8 cellular contexts compared by ENCODE assay signal in the genomic region with DNA sequence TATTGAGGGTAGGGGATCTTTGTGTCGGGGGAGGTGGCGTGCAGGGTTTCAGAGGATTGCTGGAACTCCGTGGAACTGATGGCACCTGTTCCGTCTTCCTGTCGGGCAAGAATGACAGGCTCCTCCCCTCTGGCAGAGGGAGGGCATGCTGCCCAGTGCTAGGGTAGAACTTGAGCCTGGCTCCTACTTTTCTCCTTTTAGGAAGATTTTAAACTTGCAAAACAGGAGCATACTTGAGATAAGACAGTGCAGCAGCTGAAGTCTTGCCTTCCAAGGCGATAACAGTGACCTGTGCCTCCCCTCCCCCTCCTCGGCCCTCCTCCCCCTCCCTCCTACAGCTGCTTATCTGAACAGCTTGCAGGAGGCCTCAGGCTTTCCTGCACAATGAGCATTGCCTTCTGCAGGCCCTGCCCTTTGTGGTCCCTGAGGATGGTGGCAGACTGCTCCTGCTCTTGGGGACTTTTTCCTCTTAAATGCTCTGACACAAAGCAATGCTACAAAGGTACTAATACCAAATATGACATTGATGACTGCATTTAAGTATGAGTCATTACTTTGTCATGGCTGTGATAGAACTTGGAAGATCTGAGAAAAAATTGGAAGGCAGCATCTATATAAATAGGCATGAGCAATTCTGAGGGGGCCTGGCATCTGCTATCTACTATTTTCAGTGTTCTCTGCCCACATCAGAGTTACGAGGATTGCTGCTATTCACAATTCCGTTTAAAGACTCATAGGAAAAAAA. TPM values are rescaled to one million over a fixed set of nuclear protein-coding genes. Genes with fewer than 3 reads are reported as not detected.
DNase-seq lines count a peak whose midpoint lies in the region; ATAC-seq and TF ChIP-seq lines count a peak whose summit lies in the region.

No MANE protein-coding gene starts in this region.

- H3K4me1 ChIP-seq in esophagus muscularis mucosa (peaks cover 27 to 56% (median 49%) of the 10 kb centered on the region in 4 donors), muscle layer of colon (ENCODE audit: insufficient read depth, low read length) (peaks cover 21% of the 10 kb centered on the region)

- intact Hi-C loops in activated CD8-positive, alpha-beta T cell treated with anti-CD3 and anti-CD28 coated beads for 36 hours (cut with micrococcal nuclease): loop anchor here (10.0 kb wide), 1 partner anchor 98 kb away; no protein-coding TSS in a partner anchor
- intact Hi-C loops in esophagus muscularis mucosa (cut with DNase I): loop anchor here (5.0 to 10.0 kb wide), 4 partner anchors 278 to 618 kb away; no protein-coding TSS in a partner anchor

- no peak for TF ChIP-seq POLR2A in esophagus muscularis mucosa (IDR thresholded peaks at IDR 0.05; ENCODE audit: low read depth)

- H3K4me3 Mint-ChIP-seq in activated CD8-positive, alpha-beta T cell treated with anti-CD3 and anti-CD28 coated beads for 36 hours: peak overlapping the region; percentile 84

- no peaks in the 10 kb centered on the region for H3K36me3 Mint-ChIP-seq in activated CD8-positive, alpha-beta T cell treated with anti-CD3 and anti-CD28 coated beads for 36 hours (ENCODE audit: low read depth)

- CTCF ChIA-PET in activated CD8-positive, alpha-beta T cell treated with anti-CD3 and anti-CD28 coated beads for 36 hours (lab: Charles Lee): interaction anchor here (1.0 to 16.5 kb wide), 2 partner anchors 9 to 497 kb away, joined by 3 to 355 read pairs; no protein-coding TSS in a partner anchor

- no peak for TF ChIP-seq CTCF in activated CD8-positive, alpha-beta T cell treated with anti-CD3 and anti-CD28 coated beads for 36 hours (IDR thresholded peaks at IDR 0.05)
- no peak for TF ChIP-seq CTCF in esophagus muscularis mucosa (IDR thresholded peaks at IDR 0.05)

- peak overlapping the region; percentile 73 for H3K9ac ChIP-seq in muscle layer of colon (ENCODE audit: low read length)

- peak overlapping the region; percentile 25 for H3K27ac Mint-ChIP-seq in activated CD8-positive, alpha-beta T cell treated with anti-CD3 and anti-CD28 coated beads for 36 hours

- H3K4me3 ChIP-seq in MG63 (no peak overlapping the region), esophagus muscularis mucosa (peak overlapping the region; percentile 69 to 86 (median 76)), muscle layer of colon (ENCODE audit: low read depth in 1 of 2, low read length in 2 of 2) (peak overlapping the region; percentile 73 to 80)

- H3K4me1 Mint-ChIP-seq in activated CD8-positive, alpha-beta T cell treated with anti-CD3 and anti-CD28 coated beads for 36 hours (ENCODE audit: low read depth): peaks cover 23% of the 10 kb centered on the region

- H3K36me3 ChIP-seq in MG63: no peaks in the 10 kb centered on the region
- H3K36me3 ChIP-seq in esophagus muscularis mucosa: peaks cover 0 to 15% (median 7%) of the 10 kb centered on the region in 4 donors
- no peaks in the 10 kb centered on the region for H3K36me3 ChIP-seq in muscle layer of colon (ENCODE audit: insufficient read depth, low read length)

- H3K9me3 ChIP-seq in MG63 (no peaks in the 10 kb centered on the region), esophagus muscularis mucosa (no peaks in the 10 kb centered on the region), muscle layer of colon (ENCODE audit: low read length) (no peaks in the 10 kb centered on the region)

- no peaks in the 10 kb centered on the region for H3K9me3 Mint-ChIP-seq in activated CD8-positive, alpha-beta T cell treated with anti-CD3 and anti-CD28 coated beads for 36 hours

- ATAC-seq in activated CD8-positive, alpha-beta T cell treated with anti-CD3 and anti-CD28 coated beads for 36 hours: peak; percentile 38
- ATAC-seq in GM18868 (IDR thresholded peaks at IDR 0.05; ENCODE audit: unreplicated experiment) (no peak), HG03442 (IDR thresholded peaks at IDR 0.05; ENCODE audit: unreplicated experiment) (no peak)

- peak overlapping the region; percentile 90 to 96 (median 92) for H3K27ac ChIP-seq in esophagus muscularis mucosa (replicated peaks in 1 of 4)
- H3K27ac ChIP-seq in muscle layer of colon (ENCODE audit: low read depth, low read length): peak overlapping the region; percentile 85
- peak overlapping the region; percentile 73 for H3K27ac ChIP-seq in substantia nigra (ENCODE audit: low read depth, low read length, poor library complexity, severe bottlenecking)

- 47% methylated on average over 9 of the region's 9 CpGs for WGBS in esophagus muscularis mucosa

- peaks cover 1% of the 10 kb centered on the region for H3K27me3 Mint-ChIP-seq in activated CD8-positive, alpha-beta T cell treated with anti-CD3 and anti-CD28 coated beads for 36 hours

- POLR2A ChIA-PET in activated CD8-positive, alpha-beta T cell treated with anti-CD3 and anti-CD28 coated beads for 36 hours (lab: Charles Lee): interaction anchor here (0.6 to 1.0 kb wide), 3 partner anchors 92 to 487 kb away, joined by 3 to 4 read pairs (median 4); no protein-coding TSS in a partner anchor

- TF ChIP-seq EP300 in esophagus muscularis mucosa (IDR thresholded peaks at IDR 0.05): no peak

- DNase-seq in COLO668 (lab: John Stamatoyannopoulos, UW; ENCODE audit: unreplicated experiment): peak; percentile 69
- peak; percentile 51 for DNase-seq in MG63
- DNase-seq in activated CD8-positive, alpha-beta T cell treated with anti-CD3 and anti-CD28 coated beads for 36 hours: peak; percentile 49
- DNase-seq in esophagus muscularis mucosa (ENCODE audit: extremely low spot score): no peak
- DNase-seq in substantia nigra (lab: John Stamatoyannopoulos, UW): peak in 8 of 49 donors; percentile 20 to 55 (median 44)

- H3K27me3 ChIP-seq in MG63: 0 out of 2 replicates have a peak, but pooled peaks cover 2% of the 10 kb centered on the region
- peaks cover 0 to 5% (median 0%) of the 10 kb centered on the region in 4 donors for H3K27me3 ChIP-seq in esophagus muscularis mucosa
- H3K27me3 ChIP-seq in muscle layer of colon (ENCODE audit: control insufficient read depth in 1 of 2, insufficient read depth in 2 of 2, low read length in 2 of 2): no peaks in the 10 kb centered on the region

RNA-seq across cellular contexts. Expression of a gene that starts 1.9 kb away (rescaled TPM):
- 3.5 TPM in 1 of 2 replicates, not detected in the other for total RNA-seq in MG63 (2014; rRNA removed; shearing (Covaris generic); ENCODE audit: low replicate concordance)
- 1 to 10 TPM; 3.7 to 5.0 TPM for total RNA-seq in activated CD8-positive, alpha-beta T cell treated with anti-CD3 and anti-CD28 coated beads for 36 hours
- 100 to 1,000 TPM in 2 of 4 donors, 10 to 100 TPM in 2; 44.0 to 136 (median 103) TPM for total RNA-seq in esophagus muscularis mucosa
